8 cellular contexts compared by ENCODE assay signal in genomic region chr22:26168934-26169311, GRCh38. TPM values are rescaled to one million over a fixed set of nuclear protein-coding genes. Genes with fewer than 3 reads are reported as not detected.
DNase-seq lines count a peak whose midpoint lies in the region; TF ChIP-seq lines count a peak whose summit lies in the region.
"Had no signal": no experiment of that assay in that cellular context is flagged by ENCODE, and none has a peak within 500 bp of the region (broad histone marks: within the 10 kb centered on the region; RNA-seq: fewer than 3 reads in every experiment).

No MANE protein-coding gene starts in this region.

- H3K4me3 ChIP-seq in HUES64 (ENCODE audit: low read length) (peak overlapping the region; percentile 61), spleen (peak overlapping the region in 6 of 8 donors; percentile 23 to 65 (median 38))

- no peaks in the 10 kb centered on the region for H3K36me3 ChIP-seq in HUES64 (ENCODE audit: insufficient read depth, low read length)
- no peaks in the 10 kb centered on the region for H3K36me3 ChIP-seq in spleen

- H3K27me3 ChIP-seq in HUES64 (ENCODE audit: insufficient read depth, low read length) (peaks cover 68% of the 10 kb centered on the region), layer of hippocampus (ENCODE audit: control insufficient read depth, insufficient read depth, low read length) (peaks cover 9% of the 10 kb centered on the region), spleen (replicated peaks in 1 of 7) (peaks cover 0 to 100% (median 52%) of the 10 kb centered on the region in 7 donors)

- intact Hi-C loops in spleen (cut with DNase I; ENCODE audit: low total_unique reads), result no loop called here

- H3K9me3 ChIP-seq in HUES64 (ENCODE audit: insufficient read depth, low read depth, low read length), result no peaks in the 10 kb centered on the region
- H3K9me3 ChIP-seq in spleen, result no peaks in the 10 kb centered on the region

- TF ChIP-seq CTCF in spleen (IDR thresholded peaks at IDR 0.05 in 8 of 11, conservative IDR thresholded peaks at IDR 0.05 in 3 of 11), result no peak
- no peak for TF ChIP-seq CTCF in GM13977 (IDR thresholded peaks at IDR 0.05; ENCODE audit: extremely low read depth, insufficient read depth, missing control alignments)

- peak overlapping the region; percentile 39; the same call in 1 of the 2 replicates for H3K9ac ChIP-seq in HUES64 (ENCODE audit: low read depth, low read length)

- H3K4me1 ChIP-seq in HUES64 (ENCODE audit: insufficient read depth, low read length) (peaks cover 12% of the 10 kb centered on the region; the same call in 1 of the 2 replicates), spleen (peaks cover 0 to 29% (median 20%) of the 10 kb centered on the region in 6 donors)

- no peak for TF ChIP-seq POLR2A in spleen (IDR thresholded peaks at IDR 0.05)

- H3K27ac ChIP-seq in HUES64 (ENCODE audit: low read depth, low read length) (no peak overlapping the region), layer of hippocampus (ENCODE audit: low read depth, low read length) (peak overlapping the region; percentile 39), spleen (no peak overlapping the region)

- in situ Hi-C loops in GM13977 (cut with MboI; ENCODE audit: low pct_unique_long_range_greater_than_20kb, low sequenced_read_pairs, unreplicated experiment), result no loop called here

- 3% methylated on average over 15 of the region's 15 CpGs for WGBS in HUES64
- WGBS in spleen, 5 donors, result 4 to 10% (median 7%) methylated on average over 10 to 15 of the region's 15 CpGs

- DNase-seq in anterior cingulate cortex (lab: John Stamatoyannopoulos, UW), result peak in 31 of 58 donors; percentile 19 to 76 (median 52)
- DNase-seq in spleen, result no peak
- no peak for DNase-seq in activated gamma-delta T cell (lab: John Stamatoyannopoulos, UW)
- DNase-seq in NCI-H774 (lab: John Stamatoyannopoulos, UW), result no peak
- DNase-seq in GM13977 (ENCODE audit: low spot score), result no peak

RNA-seq across cellular contexts. Expression of gene SEZ6L, which starts 0.3 kb away (rescaled TPM):
- 4.1 TPM for polyA plus RNA-seq in HUES64 (2013, experiment 1 of 2)
- polyA plus RNA-seq in HUES64 (2013, experiment 2 of 2), result 5.4 TPM
- under 1 TPM in 6 of 7 donors, not detected in 1; 0.09 to 0.72 (median 0.46) TPM for total RNA-seq in spleen
- under 1 TPM in 2 of 3 donors, not detected in 1; 0.02 to 0.04 TPM for polyA plus RNA-seq in spleen
- total RNA-seq: endothelial cell of umbilical vein had no signal
- polyA plus RNA-seq: endothelial cell of umbilical vein had no signal

Comparison
In these comparisons a context has a peak if more than half of its experiments do, and no peak if none do; other contexts are left out.
1. DNase-seq: peak in anterior cingulate cortex (31 of 58); none in spleen (single experiment), activated gamma-delta T cell (single experiment), NCI-H774 (single experiment) and GM13977 (single experiment).